ENCODE assay signal across 16 cellular contexts in genomic region chr11:126834149-126834548, GRCh38.
DNase-seq lines count a peak whose midpoint lies in the region; TF ChIP-seq lines count a peak whose summit lies in the region.
"Had no signal": no experiment of that assay in that cellular context is flagged by ENCODE, and none has a peak within 500 bp of the region (broad histone marks: within the 10 kb centered on the region; RNA-seq: fewer than 3 reads in every experiment).

No MANE protein-coding gene starts in this region.

- no peaks in the 10 kb centered on the region for H3K4me1 Mint-ChIP-seq in activated CD4-positive, alpha-beta T cell treated with anti-CD3 and anti-CD28 coated beads, Interleukin-2, amount 10 ng/mL, durations not matched to agents 24 days and 14 days

- no peaks in the 10 kb centered on the region for H3K9me3 Mint-ChIP-seq in activated CD4-positive, alpha-beta T cell treated with anti-CD3 and anti-CD28 coated beads, Interleukin-2, amount 10 ng/mL, durations not matched to agents 24 days and 14 days
- H3K9me3 Mint-ChIP-seq: mesothelial cell of epicardium had no signal

- POLR2A ChIA-PET in AG04450 (lab: Yijun Ruan, JAX) = no interaction called here

- intact Hi-C loops in activated CD4-positive, alpha-beta T cell treated with anti-CD3 and anti-CD28 coated beads, Interleukin-2, amount 10 ng/mL, durations not matched to agents 24 days and 14 days (cut with micrococcal nuclease) = no loop called here

- TF ChIP-seq CTCF in AG04450 (IDR thresholded peaks at IDR 0.05; ENCODE audit: low read depth, low read length) = no peak

- H3K4me3 Mint-ChIP-seq in activated CD4-positive, alpha-beta T cell treated with anti-CD3 and anti-CD28 coated beads, Interleukin-2, amount 10 ng/mL, durations not matched to agents 24 days and 14 days = no peak overlapping the region
- H3K4me3 Mint-ChIP-seq: mesothelial cell of epicardium had no signal

- no peak overlapping the region for H3K27ac Mint-ChIP-seq in activated CD4-positive, alpha-beta T cell treated with anti-CD3 and anti-CD28 coated beads, Interleukin-2, amount 10 ng/mL, durations not matched to agents 24 days and 14 days
- H3K27ac Mint-ChIP-seq: mesothelial cell of epicardium had no signal

- H3K27me3 Mint-ChIP-seq in activated CD4-positive, alpha-beta T cell treated with anti-CD3 and anti-CD28 coated beads, Interleukin-2, amount 10 ng/mL, durations not matched to agents 24 days and 14 days = no peaks in the 10 kb centered on the region

- H3K9me3 ChIP-seq in AG04450 (ENCODE audit: control insufficient read depth, insufficient read depth, low read length) = no peaks in the 10 kb centered on the region
- H3K9me3 ChIP-seq: BLaER1, HAP-1, ovary, Peyer's patch had no signal

- H3K4me3 ChIP-seq in AG04450 (ENCODE audit: low read depth, low read length) = no peak overlapping the region
- H3K4me3 ChIP-seq: BLaER1, HAP-1, ovary, Peyer's patch had no signal

- H3K27me3 ChIP-seq in AG04450 (ENCODE audit: control insufficient read depth, insufficient read depth, low read length) = no peaks in the 10 kb centered on the region
- H3K27me3 ChIP-seq: BLaER1, ovary, Peyer's patch had no signal

- H3K36me3 Mint-ChIP-seq in activated CD4-positive, alpha-beta T cell treated with anti-CD3 and anti-CD28 coated beads, Interleukin-2, amount 10 ng/mL, durations not matched to agents 24 days and 14 days (ENCODE audit: low read depth) = no peaks in the 10 kb centered on the region
- H3K36me3 Mint-ChIP-seq: mesothelial cell of epicardium had no signal

- CTCF ChIA-PET in AG04450 (lab: Charles Lee) = interaction anchor here (1.2 kb wide), 1 partner anchor 19 kb away, joined by 3 read pairs; no protein-coding TSS in a partner anchor

- H3K27ac ChIP-seq in AG04450 (ENCODE audit: low read depth, low read length) = no peak overlapping the region
- H3K27ac ChIP-seq in angular gyrus (ENCODE audit: low read depth, low read length) = peak overlapping the region; percentile 27
- H3K27ac ChIP-seq: BLaER1, ovary, Peyer's patch had no signal

- DNase-seq in AG04450 (ENCODE audit: low read depth, low spot score) = peak; percentile 56
- DNase-seq in HS-5 (ENCODE audit: low read depth) = peak; percentile 84
- peak; percentile 74 for DNase-seq in kidney glomerular epithelial cell (lab: John Stamatoyannopoulos, UW)
- no peak for DNase-seq in NCI-H2227 treated with DMSO at 0.1 percent for 48 hours (lab: John Stamatoyannopoulos, UW)
- no peak for DNase-seq in activated CD4-positive, alpha-beta T cell treated with anti-CD3 and anti-CD28 coated beads, Interleukin-2, amount 10 ng/mL, durations not matched to agents 24 days and 14 days
- no peak for DNase-seq in NCI-H1436 (lab: John Stamatoyannopoulos, UW)
- DNase-seq in putamen (ENCODE audit: low spot score) = no peak
- DNase-seq: activated naive CD4-positive, alpha-beta T cell treated with Interleukin-2 at 50 U/mL for 16 hours; MV-4-11; NCI-H345; ovary; Peyer's patch had no signal

Comparison
In these comparisons a context has a peak if more than half of its experiments do, and no peak if none do; other contexts are left out.
1. DNase-seq: peak in AG04450 (single experiment), HS-5 (single experiment) and kidney glomerular epithelial cell (single experiment); none in NCI-H2227 treated with DMSO at 0.1 percent for 48 hours (single experiment), activated CD4-positive, alpha-beta T cell treated with anti-CD3 and anti-CD28 coated beads, Interleukin-2, amount 10 ng/mL, durations not matched to agents 24 days and 14 days (single experiment), NCI-H1436 (single experiment) and putamen (single experiment).